In the genomic region with DNA sequence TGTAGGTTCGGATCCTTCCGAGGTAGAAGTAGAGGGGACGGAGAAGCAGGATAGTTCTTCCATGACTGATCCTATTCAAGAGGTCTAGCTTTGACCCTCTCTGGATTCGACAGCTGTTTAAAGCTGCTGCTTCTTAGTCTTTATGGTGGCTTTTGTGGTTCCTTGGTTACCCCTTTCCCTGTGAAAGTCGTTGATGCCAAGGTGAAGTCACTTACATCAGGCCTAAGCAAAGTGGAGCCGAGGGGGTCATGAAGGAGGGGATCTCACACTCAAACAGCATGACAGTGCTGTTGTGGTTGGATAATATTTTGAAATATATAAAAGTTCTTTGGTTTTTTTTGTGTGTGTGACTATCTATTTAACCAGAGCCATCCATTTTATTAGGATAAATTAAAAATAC, we compare ENCODE assay signal across 34 cellular contexts. TPM values are rescaled to one million over a fixed set of nuclear protein-coding genes. Genes with fewer than 3 reads are reported as not detected.
"Had no signal": no experiment of that assay in that cellular context is flagged by ENCODE, and none has a peak within 500 bp of the region (broad histone marks: within the 10 kb centered on the region; RNA-seq: fewer than 3 reads in every experiment).

No MANE protein-coding gene starts in this region.

- DNase-seq: heart left ventricle; kidney glomerular epithelial cell; left cardiac atrium; left lung; lower lobe of right lung; mammary epithelial cell; mesenchymal stem cell; naive B cell; natural killer cell; nephron progenitor cell; occipital lobe; ovary; right cardiac atrium; small intestine; spleen; stimulated activated CD4-positive, alpha-beta T cell treated with anti-CD3 and anti-CD28 coated beads, Interleukin-4, amount 100 ng/mL, for 24 hours; stimulated activated naive CD4-positive, alpha-beta T cell treated with Interleukin-2 at 50 U/mL for 16 hours; stimulated activated naive CD8-positive, alpha-beta T cell treated with anti-CD3 and anti-CD28 coated beads, Interleukin-15, amount 100 ng/mL, for 72 hours; substantia nigra had no signal

- H3K27ac ChIP-seq: heart left ventricle, hepatocyte, left lung, lower lobe of right lung, neural progenitor cell, neutrophil, ovary, spleen, tibial nerve, vagina had no signal

- H3K4me2 ChIP-seq: hepatocyte, neural progenitor cell had no signal

- H3K4me3 ChIP-seq: heart left ventricle, hepatocyte, left lung, lower lobe of right lung, neural progenitor cell, ovary, spleen, tibial nerve, vagina had no signal

- H3K9me3 ChIP-seq: heart left ventricle, left lung, lower lobe of right lung, neutrophil, ovary, spleen, tibial nerve, vagina had no signal

- H3K4me1 ChIP-seq: left lung, lower lobe of right lung, spleen, tibial nerve, vagina had no signal

- H3K36me3 ChIP-seq: heart left ventricle, left lung, lower lobe of right lung, neural progenitor cell, neutrophil, ovary, spleen, tibial nerve, vagina had no signal

- H3K27me3 ChIP-seq: heart left ventricle, hepatocyte, left lung, neural progenitor cell, neutrophil, ovary, spleen, tibial nerve, vagina had no signal

- ATAC-seq: heart left ventricle; left cardiac atrium; left lung; lower lobe of right lung; natural killer cell; right cardiac atrium; sciatic nerve; stimulated activated effector memory CD8-positive, alpha-beta T cell treated with anti-CD3 and anti-CD28 coated beads, Interleukin-12 subunit alpha, Interleukin-12 subunit beta, amount 100 ng/mL, for 72 hours; stimulated activated naive CD8-positive, alpha-beta T cell treated with anti-CD3 and anti-CD28 coated beads, Interleukin-15, amount 100 ng/mL, for 72 hours had no signal

- H3K9ac ChIP-seq: neural progenitor cell had no signal

RNA-seq across cellular contexts. Expression of gene CCDC70, which starts 8.2 kb away (rescaled TPM):
- total RNA-seq: heart left ventricle, hepatocyte, left cardiac atrium, left lung, liver, lower lobe of right lung, mammary epithelial cell, mucosa of gallbladder, natural killer cell, occipital lobe, ovary, progenitor cell of endocrine pancreas, pulmonary artery endothelial cell, renal cortical epithelial cell, right cardiac atrium, sciatic nerve, spleen, temporal lobe, tibial nerve, urinary bladder, vagina had no signal
- polyA plus RNA-seq: heart left ventricle, hepatocyte, keratinocyte, mammary epithelial cell, ovary, small intestine, spleen, urinary bladder had no signal

RNA-seq across cellular contexts. Expression of gene TMEM272, which starts 24.9 kb away (rescaled TPM):
- total RNA-seq: mammary epithelial cell, pulmonary artery endothelial cell, renal cortical epithelial cell, tibial nerve, urinary bladder had no signal
- polyA plus RNA-seq: keratinocyte, mammary epithelial cell, urinary bladder had no signal
